ENCODE assay signal across 8 cellular contexts in the genomic region with DNA sequence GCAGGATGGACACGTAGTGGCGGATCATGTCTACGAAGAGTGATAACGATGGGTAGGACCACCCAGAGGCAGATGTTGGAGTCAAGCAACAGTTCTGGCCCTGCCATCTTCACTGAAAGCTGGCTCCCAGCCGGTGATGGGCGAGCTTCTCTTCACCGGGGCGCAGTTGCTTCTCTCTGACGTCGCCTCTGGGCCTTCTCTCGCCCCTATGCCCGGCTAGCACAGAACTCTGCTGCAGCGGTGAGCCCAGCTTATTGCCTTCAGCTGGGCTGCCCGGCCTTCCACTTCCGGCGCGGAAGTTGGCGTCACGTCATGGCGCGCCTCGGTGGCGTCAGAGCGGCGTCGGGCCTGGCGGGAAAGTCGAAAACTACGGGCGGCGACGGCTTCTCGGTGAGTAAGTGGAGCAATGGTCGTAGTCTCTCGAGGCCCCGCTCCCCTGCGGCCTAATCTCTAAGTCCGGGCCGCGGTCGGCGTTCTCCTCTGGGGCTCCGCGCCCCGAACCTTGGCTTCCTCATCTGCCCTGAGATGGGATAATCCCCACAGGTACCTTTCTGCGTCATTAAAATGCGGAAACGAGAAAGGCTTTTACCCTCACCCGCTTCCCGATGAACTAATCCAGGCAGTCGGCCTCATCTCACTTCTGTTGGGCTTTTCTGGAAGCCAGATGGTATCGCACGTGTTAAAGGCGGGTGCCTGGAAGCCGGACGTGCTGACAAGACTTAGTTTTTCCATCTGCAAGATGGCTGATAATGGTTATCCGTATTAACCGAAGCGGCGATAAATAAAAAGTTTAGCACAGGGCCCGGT. TPM values are rescaled to one million over a fixed set of nuclear protein-coding genes. Genes with fewer than 3 reads are reported as not detected.
A peak's percentile ranks its signal among the peaks of the same experiment; 100 is the strongest.
DNase-seq lines count a peak whose midpoint lies in the region; ATAC-seq, FAIRE-seq and TF ChIP-seq lines count a peak whose summit lies in the region.

Gene FANCD2, plus strand, starts transcription at position 354 of the 807 bp plus-strand sequence. CDS start 2,221 bp downstream, outside the sequence.

- CTCF ChIA-PET in WTC11 (lab: Charles Lee), result no interaction called here

- peaks cover 6% of the 10 kb centered on the region for H3K4me1 Mint-ChIP-seq in WTC11
- H3K4me1 Mint-ChIP-seq in immature natural killer cell, result peaks cover 32 to 44% of the 10 kb centered on the region in 2 donors

- TF ChIP-seq CTCF in WTC11 (IDR thresholded peaks at IDR 0.05) (no peak), bronchial epithelial cell (IDR thresholded peaks at IDR 0.05; ENCODE audit: insufficient read depth, low read length, severe bottlenecking) (no peak)

- H3K9me3 Mint-ChIP-seq in WTC11 (no peaks in the 10 kb centered on the region), immature natural killer cell (no peaks in the 10 kb centered on the region)

- H3K27ac Mint-ChIP-seq in WTC11, result peak within 1 kb of the TSS; percentile 97
- H3K27ac Mint-ChIP-seq in immature natural killer cell, result peak within 1 kb of the TSS; percentile 93 to 98 (median 96)

- ATAC-seq in GM18861 (IDR thresholded peaks at IDR 0.05; ENCODE audit: unreplicated experiment) (peak; percentile 72), HG03066 (IDR thresholded peaks at IDR 0.05; ENCODE audit: low read depth, unreplicated experiment) (peak; percentile 95), WTC11 (peak; percentile 94)

- peak; percentile 85 for DNase-seq in ACHN
- peak; percentile 68 for DNase-seq in NCI-H2227 treated with DMSO at 0.1 percent for 48 hours (lab: John Stamatoyannopoulos, UW)
- peak; percentile 92 for DNase-seq in WTC11 (ENCODE audit: low spot score)
- DNase-seq in bronchial epithelial cell (ENCODE audit: low read depth), result peak; percentile 75
- peak; percentile 91 for DNase-seq in immature natural killer cell
- peak; percentile 61 for DNase-seq in smooth muscle cell of the brain vasculature (ENCODE audit: low read depth, low spot score)

- H3K27me3 ChIP-seq in bronchial epithelial cell (ENCODE audit: control insufficient read depth, insufficient read depth, low read length), result no peaks in the 10 kb centered on the region

- peaks cover 35% of the 10 kb centered on the region for H3K36me3 Mint-ChIP-seq in WTC11
- H3K36me3 Mint-ChIP-seq in immature natural killer cell, result peaks cover 0 to 17% (median 3%) of the 10 kb centered on the region in 3 donors

- POLR2A ChIA-PET in WTC11 (lab: Charles Lee), result interaction anchor here (0.8 to 1.3 kb wide), 5 partner anchors 15 to 80 kb away, joined by 3 to 10 read pairs (median 3); partner anchors contain the start of gene EMC3

- H3K4me3 ChIP-seq in bronchial epithelial cell (ENCODE audit: low read depth, low read length), result peak within 1 kb of the TSS; percentile 77

- peaks cover 7% of the 10 kb centered on the region for H3K36me3 ChIP-seq in bronchial epithelial cell (ENCODE audit: control insufficient read depth, insufficient read depth, low read length)

- H3K27me3 Mint-ChIP-seq in WTC11 (ENCODE audit: low read depth) (no peaks in the 10 kb centered on the region), immature natural killer cell (ENCODE audit: low read depth in 3 of 3) (peaks cover 0 to 7% (median 6%) of the 10 kb centered on the region in 3 donors)

- in situ Hi-C loops in ACHN (cut with HindIII; ENCODE audit: low pct_ligation_motif_present, low pct_unique_long_range_greater_than_20kb, low sequenced_read_pairs), result no loop called here

- FAIRE-seq in bronchial epithelial cell (lab: Jason Lieb, UNC), result no peak

- H3K4me3 Mint-ChIP-seq in WTC11 (peak within 1 kb of the TSS; percentile 98), immature natural killer cell (peak within 1 kb of the TSS; percentile 94 to 98 (median 96))

TF ChIP-seq in WTC11, 78 proteins besides CTCF, POLR2A, EP300 and RAD21 (continues in another document):
- TF ChIP-seq KAT7 (CRISPR knock-in tag; IDR thresholded peaks at IDR 0.05; ENCODE audit: borderline replicate concordance), result peak; percentile 74; the same call in 1 of the 2 replicates
- TF ChIP-seq, protein P1, sequence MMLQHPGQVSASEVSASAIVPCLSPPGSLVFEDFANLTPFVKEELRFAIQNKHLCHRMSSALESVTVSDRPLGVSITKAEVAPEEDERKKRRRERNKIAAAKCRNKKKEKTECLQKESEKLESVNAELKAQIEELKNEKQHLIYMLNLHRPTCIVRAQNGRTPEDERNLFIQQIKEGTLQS (CRISPR knock-in tag; conservative IDR thresholded peaks at IDR 0.05), result no peak
- TF ChIP-seq RELA (CRISPR knock-in tag; IDR thresholded peaks at IDR 0.05; ENCODE audit: borderline replicate concordance), result no peak
- TF ChIP-seq, protein P2, sequence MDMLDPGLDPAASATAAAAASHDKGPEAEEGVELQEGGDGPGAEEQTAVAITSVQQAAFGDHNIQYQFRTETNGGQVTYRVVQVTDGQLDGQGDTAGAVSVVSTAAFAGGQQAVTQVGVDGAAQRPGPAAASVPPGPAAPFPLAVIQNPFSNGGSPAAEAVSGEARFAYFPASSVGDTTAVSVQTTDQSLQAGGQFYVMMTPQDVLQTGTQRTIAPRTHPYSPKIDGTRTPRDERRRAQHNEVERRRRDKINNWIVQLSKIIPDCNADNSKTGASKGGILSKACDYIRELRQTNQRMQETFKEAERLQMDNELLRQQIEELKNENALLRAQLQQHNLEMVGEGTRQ (CRISPR knock-in tag; IDR thresholded peaks at IDR 0.05), result no peak
- TF ChIP-seq ATF1 (CRISPR knock-in tag; IDR thresholded peaks at IDR 0.05), result peak; percentile 98; the same call in 1 of the 2 replicates
- peak; percentile 98 for TF ChIP-seq CREB1 (CRISPR knock-in tag; IDR thresholded peaks at IDR 0.05)
- TF ChIP-seq PRRX2 (CRISPR knock-in tag; IDR thresholded peaks at IDR 0.05), result no peak
- no peak for TF ChIP-seq FOXJ3 (CRISPR knock-in tag; IDR thresholded peaks at IDR 0.05; ENCODE audit: borderline replicate concordance)
- TF ChIP-seq PRDM15 (CRISPR knock-in tag; IDR thresholded peaks at IDR 0.05), result peak; percentile 81
- no peak for TF ChIP-seq GTF2I (CRISPR knock-in tag; conservative IDR thresholded peaks at IDR 0.05)
- TF ChIP-seq USF1 (CRISPR knock-in tag; IDR thresholded peaks at IDR 0.05), result peak; percentile 62; the same call in 1 of the 2 replicates
- TF ChIP-seq IRF1 (CRISPR knock-in tag; IDR thresholded peaks at IDR 0.05), result peak; percentile 55; the same call in 1 of the 2 replicates

RNA-seq across cellular contexts. Expression of gene FANCD2, which starts in this region (rescaled TPM):
- total RNA-seq in WTC11 (2021) (69.6 to 73.5 TPM (median 73.1 TPM) in 3 replicates), bronchial epithelial cell (2.1 and 2.6 TPM in 2 replicates)
- polyA plus RNA-seq in immature natural killer cell, result 1 to 10 TPM; 2.4 to 4.0 (median 2.8) TPM

Comparison
In these comparisons a context has a peak if more than half of its experiments do, and no peak if none do; other contexts are left out.
1. Peak in every context shown above with its lines: DNase-seq, ATAC-seq and H3K4me3 ChIP-seq.
2. RNA of gene FANCD2 (total RNA-seq): 69.6 to 73.5 TPM in WTC11; 2.1 to 2.6 TPM in bronchial epithelial cell; every median in the first group is over 10 times any median in the second.